17 cellular contexts compared by ENCODE assay signal in genomic region chr15:92294759-92295158, GRCh38.
DNase-seq lines count a peak whose midpoint lies in the region; ATAC-seq lines count a peak whose summit lies in the region.
"Had no signal": no experiment of that assay in that cellular context is flagged by ENCODE, and none has a peak within 500 bp of the region (broad histone marks: within the 10 kb centered on the region; RNA-seq: fewer than 3 reads in every experiment).

No MANE protein-coding gene starts in this region.

- peak; percentile 34 for ATAC-seq in activated T-helper 17 cell treated with anti-CD3 and anti-CD28 coated beads, Interleukin-2, amount 50 U/mL, for 72 hours (replicated peaks)
- ATAC-seq: Right ventricle myocardium inferior, SK-N-SH treated with all-trans-retinoic acid at 6 μM for 48 hours had no signal

- H3K9me3 Mint-ChIP-seq in activated T-helper 17 cell treated with anti-CD3 and anti-CD28 coated beads, Interleukin-2, amount 50 U/mL, for 72 hours: no peaks in the 10 kb centered on the region
- no peaks in the 10 kb centered on the region for H3K9me3 Mint-ChIP-seq in T-helper 2 cell treated with Interferon-gamma antibody and Interleukin-4, amounts not matched to agents 5 μg/mL and 100 μg/mL, for 36 hours

- no peaks in the 10 kb centered on the region for H3K4me1 Mint-ChIP-seq in activated T-helper 17 cell treated with anti-CD3 and anti-CD28 coated beads, Interleukin-2, amount 50 U/mL, for 72 hours
- H3K4me1 Mint-ChIP-seq in T-helper 2 cell treated with Interferon-gamma antibody and Interleukin-4, amounts not matched to agents 5 μg/mL and 100 μg/mL, for 36 hours (ENCODE audit: low read depth): peaks cover 6% of the 10 kb centered on the region

- peak; percentile 10 for DNase-seq in stimulated activated CD4-positive, alpha-beta T cell treated with anti-CD3 and anti-CD28 coated beads, Interleukin-15, amount 100 ng/mL, for 24 hours
- no peak for DNase-seq in stimulated activated CD4-positive, alpha-beta T cell treated with anti-CD3 and anti-CD28 coated beads, Interleukin-4, amount 100 ng/mL, for 4 hours
- DNase-seq in NCI-H82 (lab: John Stamatoyannopoulos, UW): peak; percentile 84
- DNase-seq in NCI-H2107 treated with DMSO at 0.1 percent for 48 hours (lab: John Stamatoyannopoulos, UW; ENCODE audit: unreplicated experiment): no peak
- DNase-seq in T-helper 2 cell treated with Interferon-gamma antibody and Interleukin-4, amounts not matched to agents 5 μg/mL and 100 μg/mL, for 36 hours (ENCODE audit: low spot score): no peak
- DNase-seq in T1000 (lab: John Stamatoyannopoulos, UW): no peak
- DNase-seq: CD4-positive, CD25-positive, alpha-beta regulatory T cell; DMS79 treated with DMSO at 0.1 percent for 48 hours; GOT3; MV-4-11; NCI-H1417 treated with DMSO at 0.1 percent for 48 hours; NCI-H2029; NCI-H2227 treated with DMSO at 0.1 percent for 48 hours; NCI-H524 treated with DMSO at 0.1 percent for 48 hours had no signal

- H3K27me3 Mint-ChIP-seq in activated T-helper 17 cell treated with anti-CD3 and anti-CD28 coated beads, Interleukin-2, amount 50 U/mL, for 72 hours: peaks cover 31% of the 10 kb centered on the region
- peaks cover 9% of the 10 kb centered on the region for H3K27me3 Mint-ChIP-seq in T-helper 2 cell treated with Interferon-gamma antibody and Interleukin-4, amounts not matched to agents 5 μg/mL and 100 μg/mL, for 36 hours (ENCODE audit: low read depth)

- no peak overlapping the region for H3K27ac Mint-ChIP-seq in activated T-helper 17 cell treated with anti-CD3 and anti-CD28 coated beads, Interleukin-2, amount 50 U/mL, for 72 hours
- no peak overlapping the region for H3K27ac Mint-ChIP-seq in T-helper 2 cell treated with Interferon-gamma antibody and Interleukin-4, amounts not matched to agents 5 μg/mL and 100 μg/mL, for 36 hours

- no peaks in the 10 kb centered on the region for H3K36me3 Mint-ChIP-seq in activated T-helper 17 cell treated with anti-CD3 and anti-CD28 coated beads, Interleukin-2, amount 50 U/mL, for 72 hours (ENCODE audit: low read depth)
- no peaks in the 10 kb centered on the region for H3K36me3 Mint-ChIP-seq in T-helper 2 cell treated with Interferon-gamma antibody and Interleukin-4, amounts not matched to agents 5 μg/mL and 100 μg/mL, for 36 hours (ENCODE audit: low read depth)
- H3K36me3 Mint-ChIP-seq: CD4-positive, CD25-positive, alpha-beta regulatory T cell had no signal

- H3K4me3 Mint-ChIP-seq in activated T-helper 17 cell treated with anti-CD3 and anti-CD28 coated beads, Interleukin-2, amount 50 U/mL, for 72 hours: no peak overlapping the region
- no peak overlapping the region for H3K4me3 Mint-ChIP-seq in T-helper 2 cell treated with Interferon-gamma antibody and Interleukin-4, amounts not matched to agents 5 μg/mL and 100 μg/mL, for 36 hours
- H3K4me3 Mint-ChIP-seq: CD4-positive, CD25-positive, alpha-beta regulatory T cell had no signal

Comparison
In these comparisons a context has a peak if more than half of its experiments do, and no peak if none do; other contexts are left out.
1. DNase-seq: peak in stimulated activated CD4-positive, alpha-beta T cell treated with anti-CD3 and anti-CD28 coated beads, Interleukin-15, amount 100 ng/mL, for 24 hours (single experiment) and NCI-H82 (single experiment); none in stimulated activated CD4-positive, alpha-beta T cell treated with anti-CD3 and anti-CD28 coated beads, Interleukin-4, amount 100 ng/mL, for 4 hours (0 of 2), NCI-H2107 treated with DMSO at 0.1 percent for 48 hours (single experiment), T-helper 2 cell treated with Interferon-gamma antibody and Interleukin-4, amounts not matched to agents 5 μg/mL and 100 μg/mL, for 36 hours (single experiment) and T1000 (single experiment).